ENCODE assay signal across 16 cellular contexts in genomic region chr14:69363964-69364363, GRCh38.
DNase-seq lines count a peak whose midpoint lies in the region; ATAC-seq lines count a peak whose summit lies in the region.
"Had no signal": no experiment of that assay in that cellular context is flagged by ENCODE, and none has a peak within 500 bp of the region (broad histone marks: within the 10 kb centered on the region; RNA-seq: fewer than 3 reads in every experiment).

No MANE protein-coding gene starts in this region.

- DNase-seq in activated CD8-positive, alpha-beta memory T cell treated with anti-CD3 and anti-CD28 coated beads for 24 hours, result peak; percentile 15
- DNase-seq in activated CD8-positive, alpha-beta memory T cell treated with anti-CD3 and anti-CD28 coated beads, Interleukin-2, amount 50 U/mL, for 4 hours, result no peak
- peak; percentile 37 for DNase-seq in globus pallidus (ENCODE audit: low spot score)
- peak; percentile 79 for DNase-seq in pons (ENCODE audit: low spot score)
- no peak for DNase-seq in MV-4-11 (lab: John Stamatoyannopoulos, UW)
- DNase-seq in SW 1271 (lab: John Stamatoyannopoulos, UW), result no peak
- DNase-seq: AML-193; CD4-positive, alpha-beta T cell; DMS153; DMS79; GDM1; GOT3; HFFc6 had no signal

- no peak for ATAC-seq in GM21786 (IDR thresholded peaks at IDR 0.05; ENCODE audit: unreplicated experiment)
- ATAC-seq: A549, HCT116 had no signal

Comparison
In these comparisons a context has a peak if more than half of its experiments do, and no peak if none do; other contexts are left out.
1. DNase-seq: peak in activated CD8-positive, alpha-beta memory T cell treated with anti-CD3 and anti-CD28 coated beads for 24 hours (single experiment), globus pallidus (single experiment) and pons (single experiment); none in activated CD8-positive, alpha-beta memory T cell treated with anti-CD3 and anti-CD28 coated beads, Interleukin-2, amount 50 U/mL, for 4 hours (single experiment), MV-4-11 (single experiment) and SW 1271 (0 of 2).